In the genomic region with DNA sequence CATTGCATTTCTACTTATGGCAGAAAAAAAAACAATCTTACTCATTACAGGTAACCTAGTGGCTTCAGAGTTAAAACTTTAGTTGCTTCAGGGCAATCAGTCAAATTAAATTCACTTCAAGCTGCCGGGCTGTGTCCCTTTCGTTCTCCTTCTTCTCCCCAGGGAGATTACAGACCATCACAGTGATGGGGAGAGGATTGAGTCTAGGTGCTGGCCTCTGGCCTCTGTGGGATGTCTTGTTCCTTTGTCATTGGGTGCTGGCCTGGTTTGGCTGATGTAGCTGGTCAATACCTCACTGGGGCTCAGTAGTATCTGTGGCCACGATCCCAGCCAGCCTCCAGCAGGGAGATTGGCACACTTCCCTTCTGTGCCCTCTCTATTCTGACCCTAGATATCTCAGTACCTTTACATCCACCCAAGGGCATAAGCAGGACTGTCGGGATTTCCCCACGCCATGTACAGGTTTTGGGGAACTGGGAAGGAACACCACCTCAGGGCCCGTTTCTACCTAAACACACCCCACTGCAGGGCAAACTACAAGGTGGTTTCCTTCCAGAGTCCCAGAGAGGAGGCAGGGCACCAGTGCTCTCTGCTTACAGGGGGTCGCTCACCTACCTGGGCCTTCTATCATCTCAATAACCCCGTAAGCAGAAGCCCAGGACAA, we compare ENCODE assay signal across 1 cellular context.
TF ChIP-seq lines count a peak whose summit lies in the region.

No MANE protein-coding gene starts in this region.

TF ChIP-seq in H1, 55 proteins besides CTCF, POLR2A, EP300 and RAD21 (continued from another document):
- no peak for TF ChIP-seq YY1 (IDR thresholded peaks at IDR 0.05; ENCODE audit: low read depth, low read length)
- TF ChIP-seq CHD1 (IDR thresholded peaks at IDR 0.05; ENCODE audit: low read depth, low read length) = no peak
- no peak for TF ChIP-seq FOSL1 (IDR thresholded peaks at IDR 0.05; ENCODE audit: insufficient read depth, low read depth, low read length)
- no peak for TF ChIP-seq RBBP5 (IDR thresholded peaks at IDR 0.05; ENCODE audit: borderline replicate concordance, low read depth, low read length)
